ENCODE assay signal across 1 cellular context in genomic region chr11:14583252-14584105, GRCh38.
TF ChIP-seq lines count a peak whose summit lies in the region.

No MANE protein-coding gene starts in this region.

TF ChIP-seq in HepG2, 621 proteins besides CTCF, POLR2A, EP300 and RAD21 (continued from another document and continues in another):
- TF ChIP-seq, protein P1, sequence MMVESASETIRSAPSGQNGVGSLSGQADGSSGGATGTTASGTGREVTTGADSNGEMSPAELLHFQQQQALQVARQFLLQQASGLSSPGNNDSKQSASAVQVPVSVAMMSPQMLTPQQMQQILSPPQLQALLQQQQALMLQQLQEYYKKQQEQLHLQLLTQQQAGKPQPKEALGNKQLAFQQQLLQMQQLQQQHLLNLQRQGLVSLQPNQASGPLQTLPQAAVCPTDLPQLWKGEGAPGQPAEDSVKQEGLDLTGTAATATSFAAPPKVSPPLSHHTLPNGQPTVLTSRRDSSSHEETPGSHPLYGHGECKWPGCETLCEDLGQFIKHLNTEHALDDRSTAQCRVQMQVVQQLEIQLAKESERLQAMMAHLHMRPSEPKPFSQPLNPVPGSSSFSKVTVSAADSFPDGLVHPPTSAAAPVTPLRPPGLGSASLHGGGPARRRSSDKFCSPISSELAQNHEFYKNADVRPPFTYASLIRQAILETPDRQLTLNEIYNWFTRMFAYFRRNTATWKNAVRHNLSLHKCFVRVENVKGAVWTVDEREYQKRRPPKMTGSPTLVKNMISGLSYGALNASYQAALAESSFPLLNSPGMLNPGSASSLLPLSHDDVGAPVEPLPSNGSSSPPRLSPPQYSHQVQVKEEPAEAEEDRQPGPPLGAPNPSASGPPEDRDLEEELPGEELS (CRISPR knock-in tag; IDR thresholded peaks at IDR 0.05), result peak; percentile 70
- TF ChIP-seq WIZ (CRISPR knock-in tag; IDR thresholded peaks at IDR 0.05), result 0 out of 2 replicates have a peak, but pooled peaks have one; percentile 23
- TF ChIP-seq ELF3 (CRISPR knock-in tag; IDR thresholded peaks at IDR 0.05), result peak; percentile 71
- TF ChIP-seq RBFOX2 (IDR thresholded peaks at IDR 0.05; ENCODE audit: low read depth, low read length), result peak; percentile 44; the same call in 1 of the 2 replicates
- peak; percentile 56; the same call in 1 of the 2 replicates for TF ChIP-seq EHMT2 (IDR thresholded peaks at IDR 0.05; ENCODE audit: borderline replicate concordance, low read depth, low read length)
- TF ChIP-seq CBX2 (IDR thresholded peaks at IDR 0.05; ENCODE audit: low read depth, low read length), result no peak
- no peak for TF ChIP-seq CBX2 (CRISPR knock-in tag; IDR thresholded peaks at IDR 0.05; ENCODE audit: low read depth)
- TF ChIP-seq ZNF350 (CRISPR knock-in tag; IDR thresholded peaks at IDR 0.05; ENCODE audit: borderline replicate concordance, low read depth), result peak; percentile 46; the same call in 1 of the 2 replicates
- peak; percentile 50; the same call in 1 of the 2 replicates for TF ChIP-seq ISL2 (CRISPR knock-in tag; IDR thresholded peaks at IDR 0.05)
- TF ChIP-seq, protein P2, sequence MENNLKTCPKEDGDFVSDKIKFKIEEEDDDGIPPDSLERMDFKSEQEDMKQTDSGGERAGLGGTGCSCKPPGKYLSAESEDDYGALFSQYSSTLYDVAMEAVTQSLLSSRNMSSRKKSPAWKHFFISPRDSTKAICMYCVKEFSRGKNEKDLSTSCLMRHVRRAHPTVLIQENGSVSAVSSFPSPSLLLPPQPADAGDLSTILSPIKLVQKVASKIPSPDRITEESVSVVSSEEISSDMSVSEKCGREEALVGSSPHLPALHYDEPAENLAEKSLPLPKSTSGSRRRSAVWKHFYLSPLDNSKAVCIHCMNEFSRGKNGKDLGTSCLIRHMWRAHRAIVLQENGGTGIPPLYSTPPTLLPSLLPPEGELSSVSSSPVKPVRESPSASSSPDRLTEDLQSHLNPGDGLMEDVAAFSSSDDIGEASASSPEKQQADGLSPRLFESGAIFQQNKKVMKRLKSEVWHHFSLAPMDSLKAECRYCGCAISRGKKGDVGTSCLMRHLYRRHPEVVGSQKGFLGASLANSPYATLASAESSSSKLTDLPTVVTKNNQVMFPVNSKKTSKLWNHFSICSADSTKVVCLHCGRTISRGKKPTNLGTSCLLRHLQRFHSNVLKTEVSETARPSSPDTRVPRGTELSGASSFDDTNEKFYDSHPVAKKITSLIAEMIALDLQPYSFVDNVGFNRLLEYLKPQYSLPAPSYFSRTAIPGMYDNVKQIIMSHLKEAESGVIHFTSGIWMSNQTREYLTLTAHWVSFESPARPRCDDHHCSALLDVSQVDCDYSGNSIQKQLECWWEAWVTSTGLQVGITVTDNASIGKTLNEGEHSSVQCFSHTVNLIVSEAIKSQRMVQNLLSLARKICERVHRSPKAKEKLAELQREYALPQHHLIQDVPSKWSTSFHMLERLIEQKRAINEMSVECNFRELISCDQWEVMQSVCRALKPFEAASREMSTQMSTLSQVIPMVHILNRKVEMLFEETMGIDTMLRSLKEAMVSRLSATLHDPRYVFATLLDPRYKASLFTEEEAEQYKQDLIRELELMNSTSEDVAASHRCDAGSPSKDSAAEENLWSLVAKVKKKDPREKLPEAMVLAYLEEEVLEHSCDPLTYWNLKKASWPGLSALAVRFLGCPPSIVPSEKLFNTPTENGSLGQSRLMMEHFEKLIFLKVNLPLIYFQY (CRISPR knock-in tag; IDR thresholded peaks at IDR 0.05; ENCODE audit: borderline replicate concordance), result 0 out of 2 replicates have a peak, but pooled peaks have one; percentile 55
- TF ChIP-seq ZNF562 (CRISPR knock-in tag; IDR thresholded peaks at IDR 0.05; ENCODE audit: borderline replicate concordance), result 0 out of 2 replicates have a peak, but pooled peaks have one; percentile 30
- no peak for TF ChIP-seq ZNF567 (CRISPR knock-in tag; IDR thresholded peaks at IDR 0.05; ENCODE audit: borderline replicate concordance)
- TF ChIP-seq ZNF644 (CRISPR knock-in tag; IDR thresholded peaks at IDR 0.05; ENCODE audit: low read depth), result peak; percentile 66
- no peak for TF ChIP-seq ZNF24 (IDR thresholded peaks at IDR 0.05)
- TF ChIP-seq ZNF569 (CRISPR knock-in tag; IDR thresholded peaks at IDR 0.05; ENCODE audit: borderline replicate concordance), result no peak
- TF ChIP-seq THAP8 (CRISPR knock-in tag; IDR thresholded peaks at IDR 0.05; ENCODE audit: borderline replicate concordance), result no peak
- TF ChIP-seq ZNF3 (CRISPR knock-in tag; IDR thresholded peaks at IDR 0.05), result no peak
- no peak for TF ChIP-seq BRCA1 (CRISPR knock-in tag; IDR thresholded peaks at IDR 0.05)
- 0 out of 2 replicates have a peak, but pooled peaks have one; percentile 37 for TF ChIP-seq ZNF574 (CRISPR knock-in tag; IDR thresholded peaks at IDR 0.05)
- TF ChIP-seq ZNF264 (CRISPR knock-in tag; IDR thresholded peaks at IDR 0.05), result no peak
- no peak for TF ChIP-seq AHR (CRISPR knock-in tag; IDR thresholded peaks at IDR 0.05)
- TF ChIP-seq, protein P3, sequence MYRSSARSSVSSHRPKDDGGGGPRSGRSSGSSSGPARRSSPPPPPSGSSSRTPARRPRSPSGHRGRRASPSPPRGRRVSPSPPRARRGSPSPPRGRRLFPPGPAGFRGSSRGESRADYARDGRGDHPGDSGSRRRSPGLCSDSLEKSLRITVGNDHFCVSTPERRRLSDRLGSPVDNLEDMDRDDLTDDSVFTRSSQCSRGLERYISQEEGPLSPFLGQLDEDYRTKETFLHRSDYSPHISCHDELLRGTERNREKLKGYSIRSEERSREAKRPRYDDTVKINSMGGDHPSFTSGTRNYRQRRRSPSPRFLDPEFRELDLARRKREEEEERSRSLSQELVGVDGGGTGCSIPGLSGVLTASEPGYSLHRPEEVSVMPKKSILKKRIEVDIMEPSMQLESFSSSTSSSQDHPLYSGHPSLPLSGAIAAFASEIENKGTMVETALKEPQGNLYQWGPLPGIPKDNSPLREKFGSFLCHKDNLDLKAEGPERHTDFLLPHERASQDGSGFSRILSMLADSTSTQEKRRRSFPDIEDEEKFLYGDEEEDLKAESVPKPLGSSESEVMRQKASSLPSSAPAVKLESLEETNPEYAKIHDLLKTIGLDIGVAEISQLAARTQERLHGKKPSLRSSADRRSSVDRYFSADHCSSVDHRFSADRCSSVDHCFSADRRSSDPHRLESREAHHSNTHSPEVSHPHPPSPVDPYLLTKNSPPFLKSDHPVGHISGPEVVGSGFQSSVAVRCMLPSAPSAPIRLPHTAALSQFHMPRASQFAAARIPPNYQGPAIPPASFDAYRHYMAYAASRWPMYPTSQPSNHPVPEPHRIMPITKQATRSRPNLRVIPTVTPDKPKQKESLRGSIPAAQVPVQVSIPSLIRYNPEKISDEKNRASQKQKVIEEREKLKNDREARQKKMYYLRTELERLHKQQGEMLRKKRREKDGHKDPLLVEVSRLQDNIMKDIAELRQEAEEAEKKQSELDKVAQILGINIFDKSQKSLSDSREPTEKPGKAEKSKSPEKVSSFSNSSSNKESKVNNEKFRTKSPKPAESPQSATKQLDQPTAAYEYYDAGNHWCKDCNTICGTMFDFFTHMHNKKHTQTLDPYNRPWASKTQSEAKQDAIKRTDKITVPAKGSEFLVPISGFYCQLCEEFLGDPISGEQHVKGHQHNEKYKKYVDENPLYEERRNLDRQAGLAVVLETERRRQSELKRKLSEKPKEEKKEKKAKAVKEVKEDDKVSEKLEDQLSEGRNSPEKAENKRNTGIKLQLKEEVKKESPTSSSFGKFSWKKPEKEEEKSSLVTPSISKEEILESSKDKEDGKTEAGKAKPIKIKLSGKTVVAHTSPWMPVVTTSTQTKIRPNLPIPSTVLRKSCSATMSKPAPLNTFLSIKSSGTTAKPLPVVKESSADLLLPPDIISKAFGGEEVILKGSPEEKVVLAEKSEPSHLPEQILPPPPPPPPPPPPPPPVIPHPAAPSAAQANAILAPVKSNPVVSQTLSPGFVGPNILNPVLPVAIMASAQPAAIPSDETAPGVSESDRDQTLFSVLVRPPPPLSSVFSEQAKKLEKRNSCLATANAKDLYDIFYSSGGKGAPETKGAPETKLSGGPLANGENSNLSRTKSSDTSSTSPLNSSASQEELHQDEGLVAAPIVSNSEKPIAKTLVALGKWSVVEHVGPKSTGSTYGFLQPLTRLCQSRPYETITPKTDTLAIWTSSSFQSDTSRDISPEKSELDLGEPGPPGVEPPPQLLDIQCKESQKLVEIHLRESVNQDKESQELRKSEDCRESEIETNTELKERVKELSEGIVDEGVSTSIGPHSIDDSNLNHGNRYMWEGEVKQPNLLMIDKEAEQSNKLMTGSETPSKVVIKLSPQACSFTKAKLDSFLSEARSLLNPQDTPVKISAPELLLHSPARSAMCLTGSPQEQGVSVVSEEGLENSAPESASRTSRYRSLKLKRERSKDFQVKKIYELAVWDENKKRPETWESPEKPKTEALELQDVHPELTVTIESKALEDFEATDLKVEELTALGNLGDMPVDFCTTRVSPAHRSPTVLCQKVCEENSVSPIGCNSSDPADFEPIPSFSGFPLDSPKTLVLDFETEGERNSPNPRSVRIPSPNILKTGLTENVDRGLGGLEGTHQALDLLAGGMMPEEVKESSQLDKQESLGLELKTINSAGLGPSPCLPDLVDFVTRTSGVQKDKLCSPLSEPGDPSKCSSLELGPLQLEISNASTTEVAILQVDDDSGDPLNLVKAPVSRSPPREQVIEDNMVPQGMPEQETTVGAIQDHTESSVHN (CRISPR knock-in tag; IDR thresholded peaks at IDR 0.05), result no peak
- TF ChIP-seq HOXA5 (CRISPR knock-in tag; IDR thresholded peaks at IDR 0.05), result no peak
- TF ChIP-seq TBX2 (CRISPR knock-in tag; IDR thresholded peaks at IDR 0.05; ENCODE audit: borderline replicate concordance), result peak; percentile 66; the same call in 1 of the 2 replicates
- TF ChIP-seq SOX6 (IDR thresholded peaks at IDR 0.05), result no peak
- TF ChIP-seq SOX6 (CRISPR knock-in tag; IDR thresholded peaks at IDR 0.05), result peak; percentile 57; the same call in 1 of the 2 replicates
- no peak for TF ChIP-seq ZNF850 (CRISPR knock-in tag; conservative IDR thresholded peaks at IDR 0.05)
- TF ChIP-seq, protein P4, sequence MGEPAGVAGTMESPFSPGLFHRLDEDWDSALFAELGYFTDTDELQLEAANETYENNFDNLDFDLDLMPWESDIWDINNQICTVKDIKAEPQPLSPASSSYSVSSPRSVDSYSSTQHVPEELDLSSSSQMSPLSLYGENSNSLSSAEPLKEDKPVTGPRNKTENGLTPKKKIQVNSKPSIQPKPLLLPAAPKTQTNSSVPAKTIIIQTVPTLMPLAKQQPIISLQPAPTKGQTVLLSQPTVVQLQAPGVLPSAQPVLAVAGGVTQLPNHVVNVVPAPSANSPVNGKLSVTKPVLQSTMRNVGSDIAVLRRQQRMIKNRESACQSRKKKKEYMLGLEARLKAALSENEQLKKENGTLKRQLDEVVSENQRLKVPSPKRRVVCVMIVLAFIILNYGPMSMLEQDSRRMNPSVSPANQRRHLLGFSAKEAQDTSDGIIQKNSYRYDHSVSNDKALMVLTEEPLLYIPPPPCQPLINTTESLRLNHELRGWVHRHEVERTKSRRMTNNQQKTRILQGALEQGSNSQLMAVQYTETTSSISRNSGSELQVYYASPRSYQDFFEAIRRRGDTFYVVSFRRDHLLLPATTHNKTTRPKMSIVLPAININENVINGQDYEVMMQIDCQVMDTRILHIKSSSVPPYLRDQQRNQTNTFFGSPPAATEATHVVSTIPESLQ (CRISPR knock-in tag; conservative IDR thresholded peaks at IDR 0.05), result no peak
- TF ChIP-seq ZNF614 (CRISPR knock-in tag; IDR thresholded peaks at IDR 0.05; ENCODE audit: borderline replicate concordance), result 0 out of 2 replicates have a peak, but pooled peaks have one; percentile 52
- TF ChIP-seq ZNF598 (CRISPR knock-in tag; IDR thresholded peaks at IDR 0.05; ENCODE audit: borderline replicate concordance), result peak; percentile 64; the same call in 1 of the 2 replicates
- TF ChIP-seq RFX3 (CRISPR knock-in tag; IDR thresholded peaks at IDR 0.05), result no peak
- TF ChIP-seq, protein P5, sequence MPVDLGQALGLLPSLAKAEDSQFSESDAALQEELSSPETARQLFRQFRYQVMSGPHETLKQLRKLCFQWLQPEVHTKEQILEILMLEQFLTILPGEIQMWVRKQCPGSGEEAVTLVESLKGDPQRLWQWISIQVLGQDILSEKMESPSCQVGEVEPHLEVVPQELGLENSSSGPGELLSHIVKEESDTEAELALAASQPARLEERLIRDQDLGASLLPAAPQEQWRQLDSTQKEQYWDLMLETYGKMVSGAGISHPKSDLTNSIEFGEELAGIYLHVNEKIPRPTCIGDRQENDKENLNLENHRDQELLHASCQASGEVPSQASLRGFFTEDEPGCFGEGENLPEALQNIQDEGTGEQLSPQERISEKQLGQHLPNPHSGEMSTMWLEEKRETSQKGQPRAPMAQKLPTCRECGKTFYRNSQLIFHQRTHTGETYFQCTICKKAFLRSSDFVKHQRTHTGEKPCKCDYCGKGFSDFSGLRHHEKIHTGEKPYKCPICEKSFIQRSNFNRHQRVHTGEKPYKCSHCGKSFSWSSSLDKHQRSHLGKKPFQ (CRISPR knock-in tag; IDR thresholded peaks at IDR 0.05; ENCODE audit: insufficient replicate concordance), result no peak
- TF ChIP-seq ZNF460 (CRISPR knock-in tag; IDR thresholded peaks at IDR 0.05; ENCODE audit: borderline replicate concordance), result no peak
- TF ChIP-seq SP1 (IDR thresholded peaks at IDR 0.05), result no peak
- no peak for TF ChIP-seq SP1 (CRISPR knock-in tag; IDR thresholded peaks at IDR 0.05)
